Comparison of ENCODE assay signal across 1 cellular context in genomic region chr17:75250009-75250471, GRCh38.
TF ChIP-seq lines count a peak whose summit lies in the region.

No MANE protein-coding gene starts in this region.

TF ChIP-seq in GM23338, 12 proteins besides CTCF, POLR2A, EP300 and RAD21:
- TF ChIP-seq ZNF462 (CRISPR knock-in tag; IDR thresholded peaks at IDR 0.05): no peak
- TF ChIP-seq ZNF331 (CRISPR knock-in tag; IDR thresholded peaks at IDR 0.05; ENCODE audit: low read depth): no peak
- TF ChIP-seq POLR2AphosphoS5 (IDR thresholded peaks at IDR 0.05; ENCODE audit: low read depth): no peak
- no peak for TF ChIP-seq CREB1 (CRISPR knock-in tag; IDR thresholded peaks at IDR 0.05; ENCODE audit: low read depth)
- TF ChIP-seq JUNB (IDR thresholded peaks at IDR 0.05; ENCODE audit: unreplicated experiment): no peak
- no peak for TF ChIP-seq EZH2phosphoT487 (IDR thresholded peaks at IDR 0.05; ENCODE audit: unreplicated experiment)
- no peak for TF ChIP-seq ZNF114 (CRISPR knock-in tag; IDR thresholded peaks at IDR 0.05)
- TF ChIP-seq REST (IDR thresholded peaks at IDR 0.05; ENCODE audit: unreplicated experiment): no peak
- no peak for TF ChIP-seq STAT1 (IDR thresholded peaks at IDR 0.05; ENCODE audit: unreplicated experiment)
- TF ChIP-seq NANOG (IDR thresholded peaks at IDR 0.05; ENCODE audit: borderline replicate concordance): no peak
- TF ChIP-seq ETS1 (IDR thresholded peaks at IDR 0.05): no peak
- no peak for TF ChIP-seq EZH2 (IDR thresholded peaks at IDR 0.05; ENCODE audit: low read depth, unreplicated experiment)
